Comparison of ENCODE assay signal across 24 cellular contexts in genomic region chr15:40331026-40331425, GRCh38. TPM values are rescaled to one million over a fixed set of nuclear protein-coding genes. Genes with fewer than 3 reads are reported as not detected.
DNase-seq lines count a peak whose midpoint lies in the region; ATAC-seq, FAIRE-seq and TF ChIP-seq lines count a peak whose summit lies in the region.
"Had no signal": no experiment of that assay in that cellular context is flagged by ENCODE, and none has a peak within 500 bp of the region (broad histone marks: within the 10 kb centered on the region; RNA-seq: fewer than 3 reads in every experiment).

No MANE protein-coding gene starts in this region.

- CTCF ChIA-PET in H1 (lab: Charles Lee; ENCODE audit: partially characterized antibody) = interaction anchor here (0.7 to 21.1 kb wide), 7 partner anchors 9 to 55 kb away, joined by 3 to 295 read pairs (median 15); partner anchors contain the start of gene PLCB2

- peaks cover 0 to 15% (median 6%) of the 10 kb centered on the region in 9 donors for H3K36me3 ChIP-seq in heart left ventricle
- H3K36me3 ChIP-seq in H1 (ENCODE audit: control insufficient read depth in 2 of 4, insufficient read depth in 4 of 4, low read length in 3 of 4) = peaks cover 0 to 7% (median 0%) of the 10 kb centered on the region in 4 experiments; a peak in 3 of 8 replicates
- peaks cover 27% of the 10 kb centered on the region for H3K36me3 ChIP-seq in osteoblast (ENCODE audit: insufficient read depth, low read length)
- no peaks in the 10 kb centered on the region for H3K36me3 ChIP-seq in aorta (ENCODE audit: control insufficient read depth in 1 of 2, insufficient read depth in 2 of 2, low read length in 1 of 2)

- H3K4ac ChIP-seq in H1 (replicated peaks; ENCODE audit: insufficient read length, low read depth, low read length) = no peak overlapping the region

- TF ChIP-seq POLR2A in heart left ventricle (IDR thresholded peaks at IDR 0.05) (no peak), H1 (IDR thresholded peaks at IDR 0.05; ENCODE audit: control extremely low read depth in 1 of 2, low read depth in 2 of 2, low read length in 2 of 2) (no peak)

- FAIRE-seq in H1 (lab: Jason Lieb, UNC) = no peak
- FAIRE-seq: A204.1, colon, H54, keratinocyte had no signal

- no peak overlapping the region for H3K23ac ChIP-seq in H1 (ENCODE audit: insufficient read length)

- H3K4me2 ChIP-seq in H1 (ENCODE audit: insufficient read depth in 1 of 2, low read depth in 2 of 2, low read length in 2 of 2) (no peak overlapping the region), osteoblast (ENCODE audit: insufficient read depth, low read length) (no peak overlapping the region)

- intact Hi-C loops in heart left ventricle (cut with DNase I) (no loop called here), Right ventricle myocardium superior (cut with DNase I) (no loop called here), aorta (cut with DNase I) (no loop called here)

- H4K91ac ChIP-seq in H1 (replicated peaks; ENCODE audit: insufficient read length, low read length) = no peak overlapping the region

- TF ChIP-seq CTCF in heart left ventricle (IDR thresholded peaks at IDR 0.05) (no peak), H1 (IDR thresholded peaks at IDR 0.05; ENCODE audit: control extremely low read depth in 1 of 3, insufficient read depth in 1 of 3, low read depth in 1 of 3, low read length in 3 of 3) (no peak), osteoblast (IDR thresholded peaks at IDR 0.05; ENCODE audit: extremely low read depth, low read depth, low read length) (no peak)

- no peak overlapping the region for H3K9ac ChIP-seq in H1 (replicated peaks in 1 of 4; ENCODE audit: extremely low read depth in 1 of 4, low read depth in 3 of 4, low read length in 3 of 4)

- ATAC-seq in heart left ventricle (no peak), Right ventricle myocardium superior (ENCODE audit: poor library complexity) (no peak), aorta (ENCODE audit: low FRiP score) (no peak), GM21619 (IDR thresholded peaks at IDR 0.05; ENCODE audit: unreplicated experiment) (no peak)

- 80 to 91% (median 87%) methylated on average over 7 of the region's 7 CpGs for WGBS in heart left ventricle, 4 donors
- WGBS in H1 (ENCODE audit: extremely low coverage in 1 of 2, insufficient coverage in 1 of 2, insufficient read length in 1 of 2, insufficient replicate concordance in 2 of 2, low coverage in 1 of 2, low lambda C conversion rate in 2 of 2, missing lambda C conversion rate in 1 of 2), 2 experiments = 75% methylated on average over 7 of the region's 7 CpGs; no CpG with 5 or more reads in 1 of the 2 experiments
- WGBS in aorta, 2 donors = 95 to 97% methylated on average over 7 of the region's 7 CpGs

- H4K20me1 ChIP-seq in H1 (replicated peaks in 1 of 2; ENCODE audit: control insufficient read depth in 1 of 2, insufficient read depth in 2 of 2, low read length in 2 of 2) (no peaks in the 10 kb centered on the region), osteoblast (ENCODE audit: insufficient read depth, low read length) (no peaks in the 10 kb centered on the region)

- no peaks in the 10 kb centered on the region for H3K79me1 ChIP-seq in H1 (ENCODE audit: low read depth, low read length)

- DNase-seq in heart left ventricle (peak in 1 of 5 donors; percentile 14), Right ventricle myocardium superior (no peak), H1 (ENCODE audit: low read depth in 1 of 2, low spot score in 2 of 2) (no peak), osteoblast (ENCODE audit: insufficient read length, low spot score, missing footprints) (peak; percentile 11), aorta (peak; percentile 23 to 31), hypothalamus (lab: John Stamatoyannopoulos, UW) (no peak), NCI-H1436 (lab: John Stamatoyannopoulos, UW) (no peak)
- DNase-seq: activated B cell treated with CpG ODN at 0.5 μM for 24 hours; activated CD4-positive, alpha-beta memory T cell treated with anti-CD3 and anti-CD28 coated beads for 36 hours; activated naive CD4-positive, alpha-beta T cell treated with anti-CD3 and anti-CD28 coated beads, Interleukin-2, amount 10 ng/mL, durations not matched to agents 7 days and 5 days; activated T-cell treated with anti-CD3 and anti-CD28 coated beads, Interleukin-2, amount 50 U/mL, for 1 hour; hippocampal formation; NCI-H1417 treated with DMSO at 0.1 percent for 48 hours; NCI-H2171 had no signal

- TF ChIP-seq EP300 in H1 (IDR thresholded peaks at IDR 0.05; ENCODE audit: borderline replicate concordance in 1 of 2, low read depth in 2 of 2, low read length in 2 of 2) = no peak

- H3K27ac ChIP-seq in heart left ventricle = peak overlapping the region in 11 of 12 donors; percentile 52 to 99 (median 69)
- no peak overlapping the region for H3K27ac ChIP-seq in H1 (ENCODE audit: low read depth, low read length)
- H3K27ac ChIP-seq in osteoblast (ENCODE audit: low read depth, low read length) = no peak overlapping the region
- peak overlapping the region in 1 of 2 donors; percentile 22 for H3K27ac ChIP-seq in aorta (ENCODE audit: low read depth in 1 of 2, low read length in 2 of 2)

- no peak overlapping the region for H2BK12ac ChIP-seq in H1 (ENCODE audit: low read depth, low read length)

- no peaks in the 10 kb centered on the region for H3K27me3 ChIP-seq in heart left ventricle
- no peaks in the 10 kb centered on the region for H3K27me3 ChIP-seq in H1 (replicated peaks in 1 of 4; ENCODE audit: control insufficient read depth in 3 of 4, extremely low read depth in 1 of 4, insufficient read depth in 3 of 4, low read length in 3 of 4)
- H3K27me3 ChIP-seq in osteoblast (ENCODE audit: insufficient read depth, low read length) = no peaks in the 10 kb centered on the region
- no peaks in the 10 kb centered on the region for H3K27me3 ChIP-seq in aorta (ENCODE audit: control insufficient read depth in 1 of 2, insufficient read depth in 2 of 2, low read length in 1 of 2)

- H3K14ac ChIP-seq in H1 (ENCODE audit: insufficient read length) = no peak overlapping the region

- H3K4me3 ChIP-seq in heart left ventricle = no peak overlapping the region
- no peak overlapping the region for H3K4me3 ChIP-seq in H1 (ENCODE audit: extremely low read depth in 1 of 4, insufficient read depth in 2 of 4, low read depth in 3 of 4, low read length in 4 of 4)
- H3K4me3 ChIP-seq in osteoblast (ENCODE audit: insufficient read depth, low read length) = no peak overlapping the region
- H3K4me3 ChIP-seq in aorta (ENCODE audit: low read length in 2 of 2) = no peak overlapping the region

- H3K23me2 ChIP-seq in H1 (ENCODE audit: low read depth, low read length) = peaks cover 2% of the 10 kb centered on the region

- H3K79me2 ChIP-seq in H1 (ENCODE audit: control insufficient read depth in 1 of 2, insufficient read depth in 2 of 2, low read length in 2 of 2) (peaks cover 0 to under 1% of the 10 kb centered on the region in 2 experiments; a peak in 1 of 4 replicates), osteoblast (ENCODE audit: insufficient read depth, low read length) (peaks cover 21% of the 10 kb centered on the region)

- no peak overlapping the region for H3K56ac ChIP-seq in H1 (replicated peaks; ENCODE audit: insufficient read length, low read depth, low read length)

- H3K9me3 ChIP-seq in heart left ventricle (no peaks in the 10 kb centered on the region), H1 (ENCODE audit: insufficient read depth in 2 of 2, low read depth in 1 of 2, low read length in 1 of 2) (no peaks in the 10 kb centered on the region; a peak in 1 of 4 replicates), osteoblast (ENCODE audit: low read depth, low read length) (no peaks in the 10 kb centered on the region), aorta (ENCODE audit: control insufficient read depth, low read length) (no peaks in the 10 kb centered on the region)

- no peak overlapping the region for H2BK20ac ChIP-seq in H1 (ENCODE audit: low read length)

- no peak overlapping the region for H2BK15ac ChIP-seq in H1 (ENCODE audit: low read length)

- TF ChIP-seq RAD21 in H1 (IDR thresholded peaks at IDR 0.05 in 1 of 2, conservative IDR thresholded peaks at IDR 0.05 in 1 of 2; ENCODE audit: low read depth in 2 of 2, low read length in 2 of 2) = no peak

- POLR2A ChIA-PET in H1 (lab: Charles Lee; ENCODE audit: partially characterized antibody) = interaction anchor here (0.8 to 0.9 kb wide), 2 partner anchors 10 to 99 kb away, joined by 3 read pairs; partner anchors contain the start of gene CCDC9B

- H2AK5ac ChIP-seq in H1 (ENCODE audit: low read depth, low read length) = no peak overlapping the region

- H3K18ac ChIP-seq in H1 (ENCODE audit: extremely low read depth, low read length) = no peak overlapping the region

- no peak overlapping the region for H2AFZ ChIP-seq in H1 (ENCODE audit: low read length)
- no peak overlapping the region for H2AFZ ChIP-seq in osteoblast (ENCODE audit: low read length)

- H3K4me1 ChIP-seq in heart left ventricle (peaks cover 4 to 100% (median 82%) of the 10 kb centered on the region in 12 donors), H1 (replicated peaks in 1 of 4; ENCODE audit: control insufficient read depth in 3 of 4, insufficient read depth in 4 of 4, low read length in 3 of 4) (peaks cover 24 to 41% (median 31%) of the 10 kb centered on the region in 4 experiments), osteoblast (ENCODE audit: insufficient read depth, low read length) (peaks cover 60% of the 10 kb centered on the region), aorta (ENCODE audit: control insufficient read depth in 1 of 2, insufficient read depth in 2 of 2, low read length in 2 of 2) (peaks cover 5% of the 10 kb centered on the region in 2 donors)

- H4K5ac ChIP-seq in H1 (ENCODE audit: insufficient read length, low read depth, low read length) = no peak overlapping the region

- no peak overlapping the region for H4K8ac ChIP-seq in H1 (ENCODE audit: extremely low read depth, insufficient read depth, low read length)

- 0 out of 2 replicates have a peak overlapping the region, but pooled peaks have one; percentile 36 for H2BK5ac ChIP-seq in H1 (ENCODE audit: low read depth, low read length)

- H2BK120ac ChIP-seq in H1 (replicated peaks; ENCODE audit: low read depth, low read length) = no peak overlapping the region

RNA-seq across cellular contexts. Expression of gene INAFM2, which starts 7.5 kb away (rescaled TPM):
- 10 to 100 TPM; 28.6 to 92.7 (median 40.1) TPM for total RNA-seq in heart left ventricle
- polyA plus RNA-seq in heart left ventricle = 10 to 100 TPM; 27.9 to 34.8 TPM
- 56.2 TPM for total RNA-seq in Right ventricle myocardium superior
- 35.1 and 38.2 TPM in 2 replicates for total RNA-seq in H1 (2021; fragmentation: NEBNext Ultra II Directional; extraction: Animal tissue kit (Norgen Biotek cat#: 25700))
- 9.6 and 15.3 TPM in 2 replicates for polyA plus RNA-seq in H1 (2011; rRNA removed)
- 11.9 TPM for polyA plus RNA-seq in H1 (2011; cell fraction: cytosol; rRNA removed)
- polyA plus RNA-seq in H1 (2011; cell fraction: nucleus; rRNA removed) = 9.2 TPM
- 16.0 to 31.4 TPM (median 18.6 TPM) in 4 replicates for polyA plus RNA-seq in H1 (2012, experiment 1 of 2)
- 19.4 TPM for polyA plus RNA-seq in H1 (2012, experiment 2 of 2)
- 39.7 TPM for polyA plus RNA-seq in H1 (2013, experiment 1 of 2)
- 42.5 TPM for polyA plus RNA-seq in H1 (2013, experiment 2 of 2)
- 8.6 and 10.5 TPM in 2 replicates for polyA minus RNA-seq in H1 (2011; rRNA and poly(A)+ RNA removed)
- 10.1 TPM for polyA minus RNA-seq in H1 (2011; cell fraction: cytosol; rRNA and poly(A)+ RNA removed)
- 14.0 TPM for polyA minus RNA-seq in H1 (2011; cell fraction: nucleus; rRNA and poly(A)+ RNA removed)
- 16.8 and 17.7 TPM in 2 replicates for total RNA-seq in osteoblast
- 10 to 100 TPM; 59.4 to 70.0 TPM for total RNA-seq in aorta
- 10 to 100 TPM; 26.0 to 53.6 TPM for polyA plus RNA-seq in aorta

RNA-seq across cellular contexts. Expression of gene CCDC9B, which starts 9.7 kb away (rescaled TPM):
- 100 to 1,000 TPM in 7 of 9 donors, 10 to 100 TPM in 2; 54.1 to 165 (median 119) TPM for total RNA-seq in heart left ventricle
- 100 to 1,000 TPM in 1 of 2 donors, 10 to 100 TPM in 1; 38.0 to 121 TPM for polyA plus RNA-seq in heart left ventricle
- 155 TPM for total RNA-seq in Right ventricle myocardium superior
- total RNA-seq in H1 (2021; fragmentation: NEBNext Ultra II Directional; extraction: Animal tissue kit (Norgen Biotek cat#: 25700)) = 0.33 and 0.78 TPM in 2 replicates
- 0.45 and 0.63 TPM in 2 replicates for polyA plus RNA-seq in H1 (2011; rRNA removed)
- 0.10 TPM for polyA plus RNA-seq in H1 (2011; cell fraction: cytosol; rRNA removed)
- polyA plus RNA-seq in H1 (2011; cell fraction: nucleus; rRNA removed) = 0.73 TPM
- polyA plus RNA-seq in H1 (2012, experiment 1 of 2) = 0.62 to 1.1 TPM (median 0.85 TPM) in 4 replicates
- polyA plus RNA-seq in H1 (2012, experiment 2 of 2) = 0.25 TPM
- polyA plus RNA-seq in H1 (2013, experiment 1 of 2) = 0.71 TPM
- polyA plus RNA-seq in H1 (2013, experiment 2 of 2) = 0.50 TPM
- 0.22 and 0.50 TPM in 2 replicates for polyA minus RNA-seq in H1 (2011; rRNA and poly(A)+ RNA removed)
- 0.66 TPM for polyA minus RNA-seq in H1 (2011; cell fraction: cytosol; rRNA and poly(A)+ RNA removed)
- polyA minus RNA-seq in H1 (2011; cell fraction: nucleus; rRNA and poly(A)+ RNA removed) = 1.8 TPM
- 18.3 and 23.9 TPM in 2 replicates for total RNA-seq in osteoblast
- total RNA-seq in aorta = 10 to 100 TPM; 59.6 to 66.6 TPM
- 10 to 100 TPM; 16.2 to 44.2 TPM for polyA plus RNA-seq in aorta

RNA-seq across cellular contexts. Expression of gene PHGR1, which starts 19.8 kb away (rescaled TPM):
- total RNA-seq in heart left ventricle (not detected), Right ventricle myocardium superior (not detected), osteoblast (not detected in 2 replicates), aorta (not detected)
- polyA plus RNA-seq in heart left ventricle (1 to 10 TPM in 1 of 2 donors, under 1 TPM in 1; 0.71 to 1.4 TPM), H1 (2011; rRNA removed) (not detected in 2 replicates), aorta (1,000 to 10,000 TPM in 1 of 2 donors, 10 to 100 TPM in 1; 45.9 to 1,323 TPM)
- total RNA-seq in H1 (2021; fragmentation: NEBNext Ultra II Directional; extraction: Animal tissue kit (Norgen Biotek cat#: 25700)) = not detected in 2 replicates
- not detected for polyA plus RNA-seq in H1 (2011; cell fraction: cytosol; rRNA removed)
- polyA plus RNA-seq in H1 (2011; cell fraction: nucleus; rRNA removed) = not detected
- not detected in 4 replicates for polyA plus RNA-seq in H1 (2012, experiment 1 of 2)
- not detected for polyA plus RNA-seq in H1 (2012, experiment 2 of 2)
- not detected for polyA plus RNA-seq in H1 (2013, experiment 1 of 2)
- not detected for polyA plus RNA-seq in H1 (2013, experiment 2 of 2)
- polyA minus RNA-seq in H1 (2011; rRNA and poly(A)+ RNA removed) = not detected in 2 replicates
- polyA minus RNA-seq in H1 (2011; cell fraction: cytosol; rRNA and poly(A)+ RNA removed) = not detected
- not detected for polyA minus RNA-seq in H1 (2011; cell fraction: nucleus; rRNA and poly(A)+ RNA removed)
- total RNA-seq: activated B cell treated with CpG ODN at 0.5 μM for 24 hours; activated CD4-positive, alpha-beta memory T cell treated with anti-CD3 and anti-CD28 coated beads for 36 hours; HT1080; mononuclear cell; renal cortical epithelial cell; SK-MEL-5; temporal lobe had no signal
- polyA plus RNA-seq: keratinocyte had no signal

RNA-seq across cellular contexts. Expression of gene PLCB2, which starts 23.3 kb away (rescaled TPM):
- total RNA-seq in heart left ventricle (10 to 100 TPM in 2 of 9 donors, 1 to 10 TPM in 7; 1.6 to 46.2 (median 4.8) TPM), Right ventricle myocardium superior (7.7 TPM), osteoblast (under 0.01 TPM in 2 replicates), aorta (10 to 100 TPM; 23.6 to 55.8 TPM)
- polyA plus RNA-seq in heart left ventricle (1 to 10 TPM; 3.5 to 7.7 TPM), H1 (2011; rRNA removed) (7.2 and 11.3 TPM in 2 replicates), aorta (1 to 10 TPM; 5.8 to 7.2 TPM)
- total RNA-seq in H1 (2021; fragmentation: NEBNext Ultra II Directional; extraction: Animal tissue kit (Norgen Biotek cat#: 25700)) = 8.4 and 9.4 TPM in 2 replicates
- 10.7 TPM for polyA plus RNA-seq in H1 (2011; cell fraction: cytosol; rRNA removed)
- polyA plus RNA-seq in H1 (2011; cell fraction: nucleus; rRNA removed) = 30.4 TPM
- 4.1 to 10.7 TPM (median 7.5 TPM) in 4 replicates for polyA plus RNA-seq in H1 (2012, experiment 1 of 2)
- 4.1 TPM for polyA plus RNA-seq in H1 (2012, experiment 2 of 2)
- polyA plus RNA-seq in H1 (2013, experiment 1 of 2) = 7.0 TPM
- 7.6 TPM for polyA plus RNA-seq in H1 (2013, experiment 2 of 2)
- polyA minus RNA-seq in H1 (2011; rRNA and poly(A)+ RNA removed) = 6.1 and 6.2 TPM in 2 replicates
- 3.7 TPM for polyA minus RNA-seq in H1 (2011; cell fraction: cytosol; rRNA and poly(A)+ RNA removed)
- polyA minus RNA-seq in H1 (2011; cell fraction: nucleus; rRNA and poly(A)+ RNA removed) = 20.0 TPM
- total RNA-seq: renal cortical epithelial cell had no signal

RNA-seq across cellular contexts. Expression of gene DISP2, which starts 27.0 kb away (rescaled TPM):
- total RNA-seq in heart left ventricle (1 to 10 TPM in 2 of 9 donors, under 1 TPM in 7; 0.13 to 1.1 (median 0.40) TPM), Right ventricle myocardium superior (5.9 TPM), osteoblast (0.29 and 0.36 TPM in 2 replicates), aorta (under 1 TPM; 0.49 to 0.60 TPM)
- polyA plus RNA-seq in heart left ventricle (1 to 10 TPM in 1 of 2 donors, under 1 TPM in 1; 0.10 to 1.8 TPM), H1 (2011; rRNA removed) (0.45 and 0.72 TPM in 2 replicates), aorta (under 1 TPM; 0.08 to 0.13 TPM)
- total RNA-seq in H1 (2021; fragmentation: NEBNext Ultra II Directional; extraction: Animal tissue kit (Norgen Biotek cat#: 25700)) = 1.2 and 3.4 TPM in 2 replicates
- 0.36 TPM for polyA plus RNA-seq in H1 (2011; cell fraction: cytosol; rRNA removed)
- 1.1 TPM for polyA plus RNA-seq in H1 (2011; cell fraction: nucleus; rRNA removed)
- 1.3 to 2.7 TPM (median 2.0 TPM) in 4 replicates for polyA plus RNA-seq in H1 (2012, experiment 1 of 2)
- 1.4 TPM for polyA plus RNA-seq in H1 (2012, experiment 2 of 2)
- 4.3 TPM for polyA plus RNA-seq in H1 (2013, experiment 1 of 2)
- polyA plus RNA-seq in H1 (2013, experiment 2 of 2) = 4.1 TPM
- 0.56 and 1.6 TPM in 2 replicates for polyA minus RNA-seq in H1 (2011; rRNA and poly(A)+ RNA removed)
- polyA minus RNA-seq in H1 (2011; cell fraction: cytosol; rRNA and poly(A)+ RNA removed) = 0.73 TPM
- polyA minus RNA-seq in H1 (2011; cell fraction: nucleus; rRNA and poly(A)+ RNA removed) = 2.2 TPM

Comparison
In these comparisons a context has a peak if more than half of its experiments do, and no peak if none do; other contexts are left out.
1. DNase-seq: peak in osteoblast (single experiment) and aorta (2 of 2); none in Right ventricle myocardium superior (single experiment), H1 (0 of 2), hypothalamus (0 of 51) and NCI-H1436 (single experiment).
2. H3K27ac ChIP-seq: peak in heart left ventricle (11 of 12); none in H1 (single experiment) and osteoblast (single experiment).
3. RNA of gene CCDC9B, which starts 9.7 kb away (total RNA-seq): 155 TPM in Right ventricle myocardium superior (single experiment), 54.1 to 165 TPM in heart left ventricle, 59.6 to 66.6 TPM in aorta and 18.3 to 23.9 TPM in osteoblast; 0.33 to 0.78 TPM in H1; every median in the first group is over 10 times any median in the second.